1 cellular context compared by ENCODE assay signal in genomic region chr1:21625390-21626190, GRCh38.
TF ChIP-seq lines count a peak whose summit lies in the region.

No MANE protein-coding gene starts in this region.

TF ChIP-seq in HepG2, 621 proteins besides CTCF, POLR2A, EP300 and RAD21:
- TF ChIP-seq ZNF629 (CRISPR knock-in tag; conservative IDR thresholded peaks at IDR 0.05) (peak; percentile 83), ZNF619 (CRISPR knock-in tag; IDR thresholded peaks at IDR 0.05) (no peak), ZNF768 (CRISPR knock-in tag; IDR thresholded peaks at IDR 0.05) (peak; percentile 78; the same call in 1 of the 2 replicates), ZMYM3 (CRISPR knock-in tag; IDR thresholded peaks at IDR 0.05) (0 out of 2 replicates have a peak, but pooled peaks have one; percentile 13)
